Comparison of ENCODE assay signal across 9 cellular contexts in genomic region chr18:57737661-57738060, GRCh38.
DNase-seq lines count a peak whose midpoint lies in the region; ATAC-seq and TF ChIP-seq lines count a peak whose summit lies in the region.
"Had no signal": no experiment of that assay in that cellular context is flagged by ENCODE, and none has a peak within 500 bp of the region (broad histone marks: within the 10 kb centered on the region; RNA-seq: fewer than 3 reads in every experiment).

No MANE protein-coding gene starts in this region.

- H3K27me3 ChIP-seq in mesenchymal stem cell (ENCODE audit: control insufficient read depth in 1 of 2, insufficient read depth in 1 of 2, low read length in 2 of 2): no peaks in the 10 kb centered on the region
- H3K27me3 ChIP-seq in vagina: no peaks in the 10 kb centered on the region

- H3K4me1 Mint-ChIP-seq in activated CD4-positive, alpha-beta memory T cell treated with anti-CD3 and anti-CD28 coated beads for 36 hours (ENCODE audit: low read depth): no peaks in the 10 kb centered on the region
- no peaks in the 10 kb centered on the region for H3K4me1 Mint-ChIP-seq in activated CD4-positive, alpha-beta memory T cell treated with anti-CD3 and anti-CD28 coated beads, Interleukin-2, amount 10 ng/mL, durations not matched to agents 7 days and 5 days
- H3K4me1 Mint-ChIP-seq in activated CD4-positive, alpha-beta T cell treated with anti-CD3 and anti-CD28 coated beads, Interleukin-2, amount 10 ng/mL, durations not matched to agents 7 days and 5 days: no peaks in the 10 kb centered on the region

- H2AFZ ChIP-seq in mesenchymal stem cell (ENCODE audit: low read depth, low read length): no peak overlapping the region

- TF ChIP-seq CTCF in coronary artery (IDR thresholded peaks at IDR 0.05) (no peak), vagina (IDR thresholded peaks at IDR 0.05) (no peak)

- H3K36me3 Mint-ChIP-seq in activated CD4-positive, alpha-beta memory T cell treated with anti-CD3 and anti-CD28 coated beads for 36 hours: peaks cover 19% of the 10 kb centered on the region
- no peaks in the 10 kb centered on the region for H3K36me3 Mint-ChIP-seq in activated CD4-positive, alpha-beta memory T cell treated with anti-CD3 and anti-CD28 coated beads, Interleukin-2, amount 10 ng/mL, durations not matched to agents 7 days and 5 days (ENCODE audit: low read depth)
- peaks cover 6% of the 10 kb centered on the region for H3K36me3 Mint-ChIP-seq in activated CD4-positive, alpha-beta T cell treated with anti-CD3 and anti-CD28 coated beads, Interleukin-2, amount 10 ng/mL, durations not matched to agents 7 days and 5 days (ENCODE audit: low read depth)

- H3K4me3 ChIP-seq in coronary artery (no peak overlapping the region), mesenchymal stem cell (ENCODE audit: insufficient read depth in 1 of 2, low read depth in 1 of 2, low read length in 2 of 2) (peak overlapping the region in 1 of 2 experiments; percentile 55), vagina (no peak overlapping the region)

- peaks cover 9% of the 10 kb centered on the region for H3K9me3 ChIP-seq in mesenchymal stem cell (ENCODE audit: control insufficient read depth, low read length)
- H3K9me3 ChIP-seq in vagina: no peaks in the 10 kb centered on the region

- H3K4me3 Mint-ChIP-seq in activated CD4-positive, alpha-beta memory T cell treated with anti-CD3 and anti-CD28 coated beads for 36 hours: no peak overlapping the region
- H3K4me3 Mint-ChIP-seq in activated CD4-positive, alpha-beta memory T cell treated with anti-CD3 and anti-CD28 coated beads, Interleukin-2, amount 10 ng/mL, durations not matched to agents 7 days and 5 days: no peak overlapping the region
- no peak overlapping the region for H3K4me3 Mint-ChIP-seq in activated CD4-positive, alpha-beta T cell treated with anti-CD3 and anti-CD28 coated beads, Interleukin-2, amount 10 ng/mL, durations not matched to agents 7 days and 5 days

- H3K4me2 ChIP-seq in mesenchymal stem cell (ENCODE audit: low read length, poor library complexity, severe bottlenecking): no peak overlapping the region

- no peak overlapping the region for H3K27ac Mint-ChIP-seq in activated CD4-positive, alpha-beta memory T cell treated with anti-CD3 and anti-CD28 coated beads for 36 hours
- H3K27ac Mint-ChIP-seq in activated CD4-positive, alpha-beta memory T cell treated with anti-CD3 and anti-CD28 coated beads, Interleukin-2, amount 10 ng/mL, durations not matched to agents 7 days and 5 days: no peak overlapping the region
- no peak overlapping the region for H3K27ac Mint-ChIP-seq in activated CD4-positive, alpha-beta T cell treated with anti-CD3 and anti-CD28 coated beads, Interleukin-2, amount 10 ng/mL, durations not matched to agents 7 days and 5 days

- no peak overlapping the region for H3K18ac ChIP-seq in mesenchymal stem cell (ENCODE audit: low read depth in 1 of 2, low read length in 2 of 2)

- no peak overlapping the region for H3K23ac ChIP-seq in mesenchymal stem cell (ENCODE audit: low read length in 2 of 2)

- H3K4me1 ChIP-seq in mesenchymal stem cell (ENCODE audit: control insufficient read depth, insufficient read depth, low read depth, low read length) (peaks cover 5% of the 10 kb centered on the region), vagina (peaks cover 13% of the 10 kb centered on the region)

- no peak for ATAC-seq in GM19351 (IDR thresholded peaks at IDR 0.05; ENCODE audit: unreplicated experiment)

- H3K9ac ChIP-seq in mesenchymal stem cell (ENCODE audit: low read length): peak overlapping the region; percentile 84

- no peak overlapping the region for H2BK12ac ChIP-seq in mesenchymal stem cell (ENCODE audit: low read length in 2 of 2)

- no peak overlapping the region for H4K91ac ChIP-seq in mesenchymal stem cell (ENCODE audit: low read length)

- H2AK5ac ChIP-seq in mesenchymal stem cell (ENCODE audit: low read length, severe bottlenecking): no peak overlapping the region

- H3K14ac ChIP-seq in mesenchymal stem cell (ENCODE audit: low read length in 2 of 2): no peak overlapping the region

- CTCF ChIA-PET in activated CD4-positive, alpha-beta memory T cell treated with anti-CD3 and anti-CD28 coated beads for 36 hours (lab: Charles Lee): no interaction called here
- CTCF ChIA-PET in activated CD4-positive, alpha-beta memory T cell treated with anti-CD3 and anti-CD28 coated beads, Interleukin-2, amount 10 ng/mL, durations not matched to agents 7 days and 5 days (lab: Charles Lee): no interaction called here
- CTCF ChIA-PET in activated CD4-positive, alpha-beta T cell treated with anti-CD3 and anti-CD28 coated beads, Interleukin-2, amount 10 ng/mL, durations not matched to agents 7 days and 5 days (lab: Charles Lee): no interaction called here

- H3K27me3 Mint-ChIP-seq in activated CD4-positive, alpha-beta memory T cell treated with anti-CD3 and anti-CD28 coated beads for 36 hours: no peaks in the 10 kb centered on the region
- no peaks in the 10 kb centered on the region for H3K27me3 Mint-ChIP-seq in activated CD4-positive, alpha-beta memory T cell treated with anti-CD3 and anti-CD28 coated beads, Interleukin-2, amount 10 ng/mL, durations not matched to agents 7 days and 5 days
- no peaks in the 10 kb centered on the region for H3K27me3 Mint-ChIP-seq in activated CD4-positive, alpha-beta T cell treated with anti-CD3 and anti-CD28 coated beads, Interleukin-2, amount 10 ng/mL, durations not matched to agents 7 days and 5 days

- H3K4ac ChIP-seq in mesenchymal stem cell (ENCODE audit: low read depth in 1 of 2, low read length in 2 of 2): no peak overlapping the region

- intact Hi-C loops in activated CD4-positive, alpha-beta memory T cell treated with anti-CD3 and anti-CD28 coated beads for 36 hours (cut with micrococcal nuclease): no loop called here
- intact Hi-C loops in vagina (cut with DNase I): no loop called here

- POLR2A ChIA-PET in activated CD4-positive, alpha-beta memory T cell treated with anti-CD3 and anti-CD28 coated beads for 36 hours (lab: Charles Lee): no interaction called here
- POLR2A ChIA-PET in activated CD4-positive, alpha-beta memory T cell treated with anti-CD3 and anti-CD28 coated beads, Interleukin-2, amount 10 ng/mL, durations not matched to agents 7 days and 5 days (lab: Charles Lee): no interaction called here
- POLR2A ChIA-PET in activated CD4-positive, alpha-beta T cell treated with anti-CD3 and anti-CD28 coated beads, Interleukin-2, amount 10 ng/mL, durations not matched to agents 7 days and 5 days (lab: Charles Lee): no interaction called here

- TF ChIP-seq POLR2A in vagina (IDR thresholded peaks at IDR 0.05): no peak

- H2BK5ac ChIP-seq in mesenchymal stem cell (ENCODE audit: low read depth, low read length, poor library complexity, severe bottlenecking): no peak overlapping the region

- peak; percentile 12 for DNase-seq in activated CD4-positive, alpha-beta memory T cell treated with anti-CD3 and anti-CD28 coated beads for 36 hours
- DNase-seq in activated CD4-positive, alpha-beta memory T cell treated with anti-CD3 and anti-CD28 coated beads, Interleukin-2, amount 10 ng/mL, durations not matched to agents 7 days and 5 days: no peak
- peak; percentile 90 for DNase-seq in coronary artery (ENCODE audit: low spot score)
- peak; percentile 99 for DNase-seq in mesenchymal stem cell
- peak in 1 of 2 donors; percentile 94 for DNase-seq in vagina (ENCODE audit: extremely low spot score in 2 of 2)
- DNase-seq in NCI-H1436 treated with DMSO at 0.1 percent for 48 hours (lab: John Stamatoyannopoulos, UW): no peak
- DNase-seq in activated CD4-positive, alpha-beta T cell treated with anti-CD3 and anti-CD28 coated beads, Interleukin-2, amount 10 ng/mL, durations not matched to agents 7 days and 5 days: no peak

- H3K36me3 ChIP-seq in mesenchymal stem cell (ENCODE audit: control insufficient read depth in 1 of 2, insufficient read depth in 2 of 2, low read depth in 1 of 2, low read length in 2 of 2) (peaks cover 10 to 12% of the 10 kb centered on the region in 2 experiments), vagina (no peaks in the 10 kb centered on the region)

- H3K27ac ChIP-seq in coronary artery (peak overlapping the region; percentile 55 to 61), mesenchymal stem cell (ENCODE audit: low read length, poor library complexity, severe bottlenecking) (peak overlapping the region; percentile 34), vagina (peak overlapping the region; percentile 47)
- H3K27ac ChIP-seq: 22Rv1 had no signal

- H2BK15ac ChIP-seq in mesenchymal stem cell (ENCODE audit: low read depth, poor library complexity, severe bottlenecking): no peak overlapping the region

- 22% methylated on average over 5 of the region's 6 CpGs for WGBS in mesenchymal stem cell

- H4K8ac ChIP-seq in mesenchymal stem cell (ENCODE audit: low read length): no peak overlapping the region

- H3K9me3 Mint-ChIP-seq in activated CD4-positive, alpha-beta memory T cell treated with anti-CD3 and anti-CD28 coated beads for 36 hours: peaks cover 25% of the 10 kb centered on the region
- peaks cover 11% of the 10 kb centered on the region for H3K9me3 Mint-ChIP-seq in activated CD4-positive, alpha-beta memory T cell treated with anti-CD3 and anti-CD28 coated beads, Interleukin-2, amount 10 ng/mL, durations not matched to agents 7 days and 5 days
- H3K9me3 Mint-ChIP-seq in activated CD4-positive, alpha-beta T cell treated with anti-CD3 and anti-CD28 coated beads, Interleukin-2, amount 10 ng/mL, durations not matched to agents 7 days and 5 days: peaks cover 13% of the 10 kb centered on the region

- no peak overlapping the region for H2BK120ac ChIP-seq in mesenchymal stem cell (ENCODE audit: low read depth, low read length)

- H3K79me1 ChIP-seq in mesenchymal stem cell (replicated peaks; ENCODE audit: low read length, poor library complexity, severe bottlenecking): peaks cover 25% of the 10 kb centered on the region

Comparison
In these comparisons a context has a peak if more than half of its experiments do, and no peak if none do; other contexts are left out.
1. DNase-seq: peak in activated CD4-positive, alpha-beta memory T cell treated with anti-CD3 and anti-CD28 coated beads for 36 hours (single experiment), coronary artery (single experiment) and mesenchymal stem cell (single experiment); none in activated CD4-positive, alpha-beta memory T cell treated with anti-CD3 and anti-CD28 coated beads, Interleukin-2, amount 10 ng/mL, durations not matched to agents 7 days and 5 days (single experiment), NCI-H1436 treated with DMSO at 0.1 percent for 48 hours (single experiment) and activated CD4-positive, alpha-beta T cell treated with anti-CD3 and anti-CD28 coated beads, Interleukin-2, amount 10 ng/mL, durations not matched to agents 7 days and 5 days (single experiment).
2. Peak in every context shown above with its lines, with median percentiles within 50 percentile points of each other: H3K27ac ChIP-seq.